ENCODE assay signal across 30 cellular contexts in the genomic region with DNA sequence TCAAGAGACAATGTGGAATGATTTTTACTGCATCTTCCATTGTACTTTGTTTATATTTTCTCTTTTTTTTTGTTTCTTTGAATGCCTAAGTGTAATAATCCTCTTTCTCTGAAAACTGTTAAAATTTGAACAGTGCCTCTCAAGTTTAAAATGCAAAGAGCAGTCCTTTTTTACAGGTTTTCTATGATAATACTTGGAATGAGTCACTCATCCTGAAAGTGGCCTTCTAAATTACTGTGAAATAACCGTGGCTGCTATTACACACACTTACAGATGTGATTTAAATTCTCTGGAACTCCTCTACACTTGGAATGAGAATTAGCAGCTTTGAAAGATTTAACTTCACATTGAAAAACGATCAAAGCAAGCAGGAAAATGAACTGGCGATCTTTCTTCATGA.
"Had no signal": no experiment of that assay in that cellular context is flagged by ENCODE, and none has a peak within 500 bp of the region (broad histone marks: within the 10 kb centered on the region; RNA-seq: fewer than 3 reads in every experiment).

No MANE protein-coding gene starts in this region.

- H3K4me3 ChIP-seq: ascending aorta, breast epithelium, gastrocnemius medialis, pancreas, prostate gland, right atrium auricular region, stomach, suprapubic skin, tibial artery had no signal

- H3K9me3 ChIP-seq: ascending aorta, breast epithelium, gastrocnemius medialis, pancreas, prostate gland, right atrium auricular region, stomach, suprapubic skin, tibial artery had no signal

- DNase-seq: activated CD4-positive, alpha-beta memory T cell treated with anti-CD3 and anti-CD28 coated beads, Interleukin-2, amount 10 ng/mL, durations not matched to agents 7 days and 5 days; activated CD4-positive, alpha-beta T cell treated with anti-CD3 and anti-CD28 coated beads, Interleukin-2, amount 10 ng/mL, durations not matched to agents 7 days and 5 days; activated CD4-positive, CD25-positive, alpha-beta regulatory T cell treated with anti-CD3 and anti-CD28 coated beads, Interleukin-2, amount 50 U/mL, for 72 hours; activated CD8-positive, alpha-beta memory T cell treated with anti-CD3 and anti-CD28 coated beads, Interleukin-2, amount 50 U/mL, for 48 hours; activated gamma-delta T cell; activated naive CD4-positive, alpha-beta T cell treated with anti-CD3 and anti-CD28 coated beads, Interleukin-2, amount 10 ng/mL, durations not matched to agents 7 days and 5 days; activated naive CD8-positive, alpha-beta T cell treated with anti-CD3 and anti-CD28 coated beads, Interleukin-2, amount 10 ng/mL, durations not matched to agents 7 days and 5 days; activated T-cell treated with anti-CD3 and anti-CD28 coated beads, Interleukin-2, amount 50 U/mL, for 24 hours; central memory CD4-positive, alpha-beta T cell; effector CD8-positive, alpha-beta T cell; erythroblast; gastrocnemius medialis; glutamatergic neuron; left cardiac atrium; left ventricle myocardium superior; naive B cell; nephron progenitor cell; pancreas; stimulated activated CD4-positive, alpha-beta T cell treated with anti-CD3 and anti-CD28 coated beads, Interleukin-15, amount 100 ng/mL, for 24 hours; stimulated activated CD4-positive, alpha-beta T cell treated with anti-CD3 and anti-CD28 coated beads, Interleukin-2, amount 100 ng/mL, for 24 hours; stimulated activated naive B cell treated with anti-CD40 and anti-IgM and Interleukin-4, amounts not matched to agents 10 μg/mL and 1 μg/mL and 100 μg/mL, for 72 hours; stomach; T-helper 9 cell; tibial artery; WERI-Rb-1 had no signal

- ATAC-seq: gastrocnemius medialis; left cardiac atrium; left ventricle myocardium superior; pancreas; stimulated activated naive B cell treated with anti-CD40 and anti-IgM and Interleukin-4, amounts not matched to agents 10 μg/mL and 1 μg/mL and 100 μg/mL, for 72 hours had no signal

- H3K36me3 ChIP-seq: ascending aorta, breast epithelium, gastrocnemius medialis, pancreas, prostate gland, right atrium auricular region, stomach, suprapubic skin, tibial artery, WERI-Rb-1 had no signal

- H3K27me3 ChIP-seq: ascending aorta, breast epithelium, gastrocnemius medialis, pancreas, right atrium auricular region, stomach, suprapubic skin, tibial artery had no signal

- H3K4me1 ChIP-seq: ascending aorta, breast epithelium, gastrocnemius medialis, pancreas, prostate gland, right atrium auricular region, stomach, suprapubic skin, tibial artery had no signal

- H3K27ac ChIP-seq: ascending aorta, breast epithelium, gastrocnemius medialis, pancreas, prostate gland, right atrium auricular region, stomach, suprapubic skin, tibial artery, WERI-Rb-1 had no signal
